In the genomic region with DNA sequence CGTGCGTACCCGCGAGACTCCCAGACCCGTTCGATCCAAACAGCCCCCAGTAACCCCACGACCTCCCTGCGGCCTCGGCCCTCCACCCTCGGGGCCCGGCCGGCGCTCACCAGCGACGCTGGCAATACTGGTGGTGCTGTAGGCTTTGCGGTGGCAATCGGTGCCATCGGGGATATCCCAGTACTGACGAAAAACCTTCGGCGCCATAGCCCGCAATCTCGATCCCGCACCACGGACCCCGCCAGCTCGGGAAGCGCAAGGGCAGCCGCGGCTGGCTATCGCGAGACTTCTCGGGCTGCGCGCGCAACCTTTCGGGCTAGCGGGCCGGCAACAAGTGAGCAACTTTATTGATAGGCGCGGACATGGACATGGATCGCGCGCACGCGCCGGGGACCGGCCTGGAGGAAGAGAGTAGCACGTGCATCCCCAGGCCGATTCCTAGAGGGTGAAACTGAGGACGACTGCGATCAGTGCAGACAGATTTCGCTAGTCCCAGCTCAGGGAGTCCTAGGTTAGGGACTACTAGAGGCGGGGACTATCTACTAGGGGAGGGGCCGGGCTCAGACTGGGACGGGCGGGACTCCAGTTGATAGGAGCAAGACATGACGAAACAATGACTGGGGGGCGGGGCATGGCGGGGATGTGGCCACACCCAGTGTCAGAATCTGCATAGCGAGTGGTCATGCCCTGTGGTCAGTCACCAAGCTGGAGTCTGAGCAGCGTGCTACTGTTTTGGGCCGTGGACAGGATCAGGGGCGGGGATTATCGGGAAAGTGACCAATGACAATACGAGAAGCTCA, we compare ENCODE assay signal across 1 cellular context.
TF ChIP-seq lines count a peak whose summit lies in the region.

A gene (minus strand): TSS at position 289 of the 800 bp plus-strand sequence. CDS start 82 bp downstream, at position 207.

TF ChIP-seq in HepG2, 621 proteins besides CTCF, POLR2A, EP300 and RAD21 (continued from another document and continues in another):
- TF ChIP-seq, protein P1, sequence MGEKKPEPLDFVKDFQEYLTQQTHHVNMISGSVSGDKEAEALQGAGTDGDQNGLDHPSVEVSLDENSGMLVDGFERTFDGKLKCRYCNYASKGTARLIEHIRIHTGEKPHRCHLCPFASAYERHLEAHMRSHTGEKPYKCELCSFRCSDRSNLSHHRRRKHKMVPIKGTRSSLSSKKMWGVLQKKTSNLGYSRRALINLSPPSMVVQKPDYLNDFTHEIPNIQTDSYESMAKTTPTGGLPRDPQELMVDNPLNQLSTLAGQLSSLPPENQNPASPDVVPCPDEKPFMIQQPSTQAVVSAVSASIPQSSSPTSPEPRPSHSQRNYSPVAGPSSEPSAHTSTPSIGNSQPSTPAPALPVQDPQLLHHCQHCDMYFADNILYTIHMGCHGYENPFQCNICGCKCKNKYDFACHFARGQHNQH (CRISPR knock-in tag; IDR thresholded peaks at IDR 0.05), result peak; percentile 69; the same call in 1 of the 2 replicates
- TF ChIP-seq ZNF556 (CRISPR knock-in tag; IDR thresholded peaks at IDR 0.05; ENCODE audit: borderline replicate concordance) (peak; percentile 93; the same call in 1 of the 2 replicates), NR2F6 (IDR thresholded peaks at IDR 0.05) (no peak), NR2F6 (CRISPR knock-in tag; IDR thresholded peaks at IDR 0.05) (peak; percentile 70; the same call in 1 of the 2 replicates), ISL2 (CRISPR knock-in tag; IDR thresholded peaks at IDR 0.05) (peak; percentile 41; the same call in 1 of the 2 replicates), BCL6 (CRISPR knock-in tag; IDR thresholded peaks at IDR 0.05) (peak; percentile 81), HES4 (CRISPR knock-in tag; IDR thresholded peaks at IDR 0.05; ENCODE audit: borderline replicate concordance) (peak; percentile 63; the same call in 1 of the 2 replicates), RFX3 (CRISPR knock-in tag; IDR thresholded peaks at IDR 0.05) (no peak), PHF21A (CRISPR knock-in tag; IDR thresholded peaks at IDR 0.05) (peak; percentile 99), ZNF567 (CRISPR knock-in tag; IDR thresholded peaks at IDR 0.05; ENCODE audit: borderline replicate concordance) (no peak; the same call in 1 of the 2 replicates), SNRNP70 (IDR thresholded peaks at IDR 0.05; ENCODE audit: low read depth, low read length) (no peak), HOXA9 (CRISPR knock-in tag; IDR thresholded peaks at IDR 0.05; ENCODE audit: borderline replicate concordance) (no peak), ZFP41 (CRISPR knock-in tag; IDR thresholded peaks at IDR 0.05; ENCODE audit: borderline replicate concordance) (0 out of 2 replicates have a peak, but pooled peaks have one; percentile 44), ZNF678 (CRISPR knock-in tag; IDR thresholded peaks at IDR 0.05) (no peak), ZBTB7B (CRISPR knock-in tag; IDR thresholded peaks at IDR 0.05) (peak; percentile 30; the same call in 1 of the 2 replicates), CCAR2 (optimal IDR thresholded peaks at IDR 0.05; ENCODE audit: low read depth, low read length) (no peak), ZNF143 (CRISPR knock-in tag; IDR thresholded peaks at IDR 0.05) (peak; percentile 45; the same call in 1 of the 2 replicates), SIN3A (IDR thresholded peaks at IDR 0.05; ENCODE audit: borderline replicate concordance, low read depth, low read length) (peak; percentile 66; the same call in 1 of the 2 replicates), IKZF4 (CRISPR knock-in tag; IDR thresholded peaks at IDR 0.05; ENCODE audit: borderline replicate concordance, low read depth, not compliant biosample characterization) (no peak), MEF2D (CRISPR knock-in tag; IDR thresholded peaks at IDR 0.05) (peak; percentile 74), ZNF263 (CRISPR knock-in tag; IDR thresholded peaks at IDR 0.05) (no peak), XRCC5 (optimal IDR thresholded peaks at IDR 0.05; ENCODE audit: low read length) (peak; percentile 58), ZNF331 (CRISPR knock-in tag; IDR thresholded peaks at IDR 0.05) (peak; percentile 84), ZNF782 (CRISPR knock-in tag; IDR thresholded peaks at IDR 0.05; ENCODE audit: borderline replicate concordance) (no peak), ELF3 (CRISPR knock-in tag; IDR thresholded peaks at IDR 0.05) (peak; percentile 74), U2AF2 (IDR thresholded peaks at IDR 0.05; ENCODE audit: low read depth, low read length) (peak; percentile 43; the same call in 1 of the 2 replicates), ZNF274 (CRISPR knock-in tag; IDR thresholded peaks at IDR 0.05) (no peak; the same call in none of the 2 replicates), ZNF138 (CRISPR knock-in tag; IDR thresholded peaks at IDR 0.05; ENCODE audit: low read depth) (peak; percentile 61; the same call in 1 of the 2 replicates), ZNF256 (CRISPR knock-in tag; conservative IDR thresholded peaks at IDR 0.05) (0 out of 2 replicates have a peak, but pooled peaks have one; percentile 57), ZNF33B (CRISPR knock-in tag; IDR thresholded peaks at IDR 0.05) (no peak; the same call in 1 of the 2 replicates), ZNF788 (CRISPR knock-in tag; IDR thresholded peaks at IDR 0.05; ENCODE audit: borderline replicate concordance) (peak; percentile 91), STAT5B (CRISPR knock-in tag; IDR thresholded peaks at IDR 0.05) (peak; percentile 69; the same call in 1 of the 2 replicates), ZBTB3 (CRISPR knock-in tag; IDR thresholded peaks at IDR 0.05; ENCODE audit: borderline replicate concordance, low read depth) (no peak)
- TF ChIP-seq, protein P2, sequence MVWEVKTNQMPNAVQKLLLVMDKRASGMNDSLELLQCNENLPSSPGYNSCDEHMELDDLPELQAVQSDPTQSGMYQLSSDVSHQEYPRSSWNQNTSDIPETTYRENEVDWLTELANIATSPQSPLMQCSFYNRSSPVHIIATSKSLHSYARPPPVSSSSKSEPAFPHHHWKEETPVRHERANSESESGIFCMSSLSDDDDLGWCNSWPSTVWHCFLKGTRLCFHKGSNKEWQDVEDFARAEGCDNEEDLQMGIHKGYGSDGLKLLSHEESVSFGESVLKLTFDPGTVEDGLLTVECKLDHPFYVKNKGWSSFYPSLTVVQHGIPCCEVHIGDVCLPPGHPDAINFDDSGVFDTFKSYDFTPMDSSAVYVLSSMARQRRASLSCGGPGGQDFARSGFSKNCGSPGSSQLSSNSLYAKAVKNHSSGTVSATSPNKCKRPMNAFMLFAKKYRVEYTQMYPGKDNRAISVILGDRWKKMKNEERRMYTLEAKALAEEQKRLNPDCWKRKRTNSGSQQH (CRISPR knock-in tag; IDR thresholded peaks at IDR 0.05; ENCODE audit: low read depth), result no peak; the same call in none of the 2 replicates
- TF ChIP-seq, protein P3, sequence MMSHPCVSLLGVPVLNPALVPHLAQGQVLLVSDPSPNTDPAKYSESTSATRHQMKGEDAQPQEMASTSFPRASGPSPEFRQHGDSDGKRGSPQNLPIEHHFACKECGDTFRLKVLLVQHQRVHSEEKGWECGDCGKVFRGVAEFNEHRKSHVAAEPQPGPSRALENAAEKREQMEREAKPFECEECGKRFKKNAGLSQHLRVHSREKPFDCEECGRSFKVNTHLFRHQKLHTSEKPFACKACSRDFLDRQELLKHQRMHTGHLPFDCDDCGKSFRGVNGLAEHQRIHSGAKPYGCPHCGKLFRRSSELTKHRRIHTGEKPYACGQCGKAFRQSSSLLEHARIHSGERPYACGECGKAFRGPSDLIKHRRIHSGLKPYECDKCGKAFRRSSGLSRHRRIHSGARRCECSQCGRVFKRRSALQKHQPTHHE (CRISPR knock-in tag; IDR thresholded peaks at IDR 0.05; ENCODE audit: borderline replicate concordance), result peak; percentile 89; the same call in 1 of the 2 replicates
- TF ChIP-seq, protein P4, sequence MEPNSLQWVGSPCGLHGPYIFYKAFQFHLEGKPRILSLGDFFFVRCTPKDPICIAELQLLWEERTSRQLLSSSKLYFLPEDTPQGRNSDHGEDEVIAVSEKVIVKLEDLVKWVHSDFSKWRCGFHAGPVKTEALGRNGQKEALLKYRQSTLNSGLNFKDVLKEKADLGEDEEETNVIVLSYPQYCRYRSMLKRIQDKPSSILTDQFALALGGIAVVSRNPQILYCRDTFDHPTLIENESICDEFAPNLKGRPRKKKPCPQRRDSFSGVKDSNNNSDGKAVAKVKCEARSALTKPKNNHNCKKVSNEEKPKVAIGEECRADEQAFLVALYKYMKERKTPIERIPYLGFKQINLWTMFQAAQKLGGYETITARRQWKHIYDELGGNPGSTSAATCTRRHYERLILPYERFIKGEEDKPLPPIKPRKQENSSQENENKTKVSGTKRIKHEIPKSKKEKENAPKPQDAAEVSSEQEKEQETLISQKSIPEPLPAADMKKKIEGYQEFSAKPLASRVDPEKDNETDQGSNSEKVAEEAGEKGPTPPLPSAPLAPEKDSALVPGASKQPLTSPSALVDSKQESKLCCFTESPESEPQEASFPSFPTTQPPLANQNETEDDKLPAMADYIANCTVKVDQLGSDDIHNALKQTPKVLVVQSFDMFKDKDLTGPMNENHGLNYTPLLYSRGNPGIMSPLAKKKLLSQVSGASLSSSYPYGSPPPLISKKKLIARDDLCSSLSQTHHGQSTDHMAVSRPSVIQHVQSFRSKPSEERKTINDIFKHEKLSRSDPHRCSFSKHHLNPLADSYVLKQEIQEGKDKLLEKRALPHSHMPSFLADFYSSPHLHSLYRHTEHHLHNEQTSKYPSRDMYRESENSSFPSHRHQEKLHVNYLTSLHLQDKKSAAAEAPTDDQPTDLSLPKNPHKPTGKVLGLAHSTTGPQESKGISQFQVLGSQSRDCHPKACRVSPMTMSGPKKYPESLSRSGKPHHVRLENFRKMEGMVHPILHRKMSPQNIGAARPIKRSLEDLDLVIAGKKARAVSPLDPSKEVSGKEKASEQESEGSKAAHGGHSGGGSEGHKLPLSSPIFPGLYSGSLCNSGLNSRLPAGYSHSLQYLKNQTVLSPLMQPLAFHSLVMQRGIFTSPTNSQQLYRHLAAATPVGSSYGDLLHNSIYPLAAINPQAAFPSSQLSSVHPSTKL (CRISPR knock-in tag; IDR thresholded peaks at IDR 0.05), result peak; percentile 65
- TF ChIP-seq, protein P5, sequence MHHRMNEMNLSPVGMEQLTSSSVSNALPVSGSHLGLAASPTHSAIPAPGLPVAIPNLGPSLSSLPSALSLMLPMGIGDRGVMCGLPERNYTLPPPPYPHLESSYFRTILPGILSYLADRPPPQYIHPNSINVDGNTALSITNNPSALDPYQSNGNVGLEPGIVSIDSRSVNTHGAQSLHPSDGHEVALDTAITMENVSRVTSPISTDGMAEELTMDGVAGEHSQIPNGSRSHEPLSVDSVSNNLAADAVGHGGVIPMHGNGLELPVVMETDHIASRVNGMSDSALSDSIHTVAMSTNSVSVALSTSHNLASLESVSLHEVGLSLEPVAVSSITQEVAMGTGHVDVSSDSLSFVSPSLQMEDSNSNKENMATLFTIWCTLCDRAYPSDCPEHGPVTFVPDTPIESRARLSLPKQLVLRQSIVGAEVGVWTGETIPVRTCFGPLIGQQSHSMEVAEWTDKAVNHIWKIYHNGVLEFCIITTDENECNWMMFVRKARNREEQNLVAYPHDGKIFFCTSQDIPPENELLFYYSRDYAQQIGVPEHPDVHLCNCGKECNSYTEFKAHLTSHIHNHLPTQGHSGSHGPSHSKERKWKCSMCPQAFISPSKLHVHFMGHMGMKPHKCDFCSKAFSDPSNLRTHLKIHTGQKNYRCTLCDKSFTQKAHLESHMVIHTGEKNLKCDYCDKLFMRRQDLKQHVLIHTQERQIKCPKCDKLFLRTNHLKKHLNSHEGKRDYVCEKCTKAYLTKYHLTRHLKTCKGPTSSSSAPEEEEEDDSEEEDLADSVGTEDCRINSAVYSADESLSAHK (CRISPR knock-in tag; IDR thresholded peaks at IDR 0.05; ENCODE audit: borderline replicate concordance), result no peak
- TF ChIP-seq, protein P6, sequence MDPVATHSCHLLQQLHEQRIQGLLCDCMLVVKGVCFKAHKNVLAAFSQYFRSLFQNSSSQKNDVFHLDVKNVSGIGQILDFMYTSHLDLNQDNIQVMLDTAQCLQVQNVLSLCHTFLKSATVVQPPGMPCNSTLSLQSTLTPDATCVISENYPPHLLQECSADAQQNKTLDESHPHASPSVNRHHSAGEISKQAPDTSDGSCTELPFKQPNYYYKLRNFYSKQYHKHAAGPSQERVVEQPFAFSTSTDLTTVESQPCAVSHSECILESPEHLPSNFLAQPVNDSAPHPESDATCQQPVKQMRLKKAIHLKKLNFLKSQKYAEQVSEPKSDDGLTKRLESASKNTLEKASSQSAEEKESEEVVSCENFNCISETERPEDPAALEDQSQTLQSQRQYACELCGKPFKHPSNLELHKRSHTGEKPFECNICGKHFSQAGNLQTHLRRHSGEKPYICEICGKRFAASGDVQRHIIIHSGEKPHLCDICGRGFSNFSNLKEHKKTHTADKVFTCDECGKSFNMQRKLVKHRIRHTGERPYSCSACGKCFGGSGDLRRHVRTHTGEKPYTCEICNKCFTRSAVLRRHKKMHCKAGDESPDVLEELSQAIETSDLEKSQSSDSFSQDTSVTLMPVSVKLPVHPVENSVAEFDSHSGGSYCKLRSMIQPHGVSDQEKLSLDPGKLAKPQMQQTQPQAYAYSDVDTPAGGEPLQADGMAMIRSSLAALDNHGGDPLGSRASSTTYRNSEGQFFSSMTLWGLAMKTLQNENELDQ (CRISPR knock-in tag; IDR thresholded peaks at IDR 0.05; ENCODE audit: borderline replicate concordance), result no peak
- TF ChIP-seq, protein P7, sequence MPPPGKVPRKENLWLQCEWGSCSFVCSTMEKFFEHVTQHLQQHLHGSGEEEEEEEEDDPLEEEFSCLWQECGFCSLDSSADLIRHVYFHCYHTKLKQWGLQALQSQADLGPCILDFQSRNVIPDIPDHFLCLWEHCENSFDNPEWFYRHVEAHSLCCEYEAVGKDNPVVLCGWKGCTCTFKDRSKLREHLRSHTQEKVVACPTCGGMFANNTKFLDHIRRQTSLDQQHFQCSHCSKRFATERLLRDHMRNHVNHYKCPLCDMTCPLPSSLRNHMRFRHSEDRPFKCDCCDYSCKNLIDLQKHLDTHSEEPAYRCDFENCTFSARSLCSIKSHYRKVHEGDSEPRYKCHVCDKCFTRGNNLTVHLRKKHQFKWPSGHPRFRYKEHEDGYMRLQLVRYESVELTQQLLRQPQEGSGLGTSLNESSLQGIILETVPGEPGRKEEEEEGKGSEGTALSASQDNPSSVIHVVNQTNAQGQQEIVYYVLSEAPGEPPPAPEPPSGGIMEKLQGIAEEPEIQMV (CRISPR knock-in tag; IDR thresholded peaks at IDR 0.05; ENCODE audit: low read depth), result peak; percentile 69; the same call in 1 of the 2 replicates
- TF ChIP-seq, protein P8, sequence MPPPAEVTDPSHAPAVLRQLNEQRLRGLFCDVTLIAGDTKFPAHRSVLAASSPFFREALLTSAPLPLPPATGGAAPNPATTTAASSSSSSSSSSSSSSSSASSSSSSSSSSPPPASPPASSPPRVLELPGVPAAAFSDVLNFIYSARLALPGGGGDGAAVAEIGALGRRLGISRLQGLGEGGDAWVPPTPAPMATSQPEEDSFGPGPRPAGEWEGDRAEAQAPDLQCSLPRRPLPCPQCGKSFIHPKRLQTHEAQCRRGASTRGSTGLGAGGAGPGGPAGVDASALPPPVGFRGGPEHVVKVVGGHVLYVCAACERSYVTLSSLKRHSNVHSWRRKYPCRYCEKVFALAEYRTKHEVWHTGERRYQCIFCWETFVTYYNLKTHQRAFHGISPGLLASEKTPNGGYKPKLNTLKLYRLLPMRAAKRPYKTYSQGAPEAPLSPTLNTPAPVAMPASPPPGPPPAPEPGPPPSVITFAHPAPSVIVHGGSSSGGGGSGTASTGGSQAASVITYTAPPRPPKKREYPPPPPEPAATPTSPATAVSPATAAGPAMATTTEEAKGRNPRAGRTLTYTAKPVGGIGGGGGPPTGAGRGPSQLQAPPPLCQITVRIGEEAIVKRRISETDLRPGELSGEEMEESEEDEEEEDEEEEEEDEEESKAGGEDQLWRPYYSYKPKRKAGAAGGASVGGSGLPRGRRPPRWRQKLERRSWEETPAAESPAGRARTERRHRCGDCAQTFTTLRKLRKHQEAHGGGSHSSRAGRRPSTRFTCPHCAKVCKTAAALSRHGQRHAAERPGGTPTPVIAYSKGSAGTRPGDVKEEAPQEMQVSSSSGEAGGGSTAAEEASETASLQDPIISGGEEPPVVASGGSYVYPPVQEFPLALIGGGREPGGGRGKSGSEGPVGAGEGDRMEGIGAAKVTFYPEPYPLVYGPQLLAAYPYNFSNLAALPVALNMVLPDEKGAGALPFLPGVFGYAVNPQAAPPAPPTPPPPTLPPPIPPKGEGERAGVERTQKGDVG (CRISPR knock-in tag; IDR thresholded peaks at IDR 0.05; ENCODE audit: borderline replicate concordance), result no peak
